26 cellular contexts compared by ENCODE assay signal in genomic region chr9:35714579-35715252, GRCh38. TPM values are rescaled to one million over a fixed set of nuclear protein-coding genes. Genes with fewer than 3 reads are reported as not detected.
DNase-seq lines count a peak whose midpoint lies in the region; ATAC-seq, FAIRE-seq and TF ChIP-seq lines count a peak whose summit lies in the region.
"Had no signal": no experiment of that assay in that cellular context is flagged by ENCODE, and none has a peak within 500 bp of the region (broad histone marks: within the 10 kb centered on the region; RNA-seq: fewer than 3 reads in every experiment).

No MANE protein-coding gene starts in this region.

- no peak overlapping the region for H3K14ac ChIP-seq in mesenchymal stem cell (ENCODE audit: low read length in 2 of 2)

- no TSS peak for BruUV-seq in K562 (replicated peaks; lab: Mats Ljungman, UMichigan)

- POLR2A ChIA-PET in K562 (lab: Yijun Ruan, JAX), result interaction anchor here (0.6 to 1.9 kb wide), 6 partner anchors 9 to 100 kb away, joined by 3 to 6 read pairs (median 4); partner anchors contain the start of genes CREB3 and TLN1

- no peak overlapping the region for H2AK5ac ChIP-seq in mesenchymal stem cell (ENCODE audit: low read length, severe bottlenecking)

- H3K9ac ChIP-seq in K562 (ENCODE audit: insufficient read depth in 1 of 2, low read depth in 2 of 2, low read length in 2 of 2) (no peak overlapping the region), mesenchymal stem cell (ENCODE audit: low read length) (peak overlapping the region; percentile 44)

- no peak overlapping the region for H2BK12ac ChIP-seq in mesenchymal stem cell (ENCODE audit: low read length in 2 of 2)

- no peak overlapping the region for H3K18ac ChIP-seq in mesenchymal stem cell (ENCODE audit: low read depth in 1 of 2, low read length in 2 of 2)

- no peak overlapping the region for H4K91ac ChIP-seq in mesenchymal stem cell (ENCODE audit: low read length)

- H3K4me3 ChIP-seq in K562, result no peak overlapping the region
- H3K4me3 ChIP-seq in mesenchymal stem cell (ENCODE audit: insufficient read depth in 1 of 2, low read depth in 1 of 2, low read length in 2 of 2), result no peak overlapping the region
- H3K4me3 ChIP-seq in tibial artery, result no peak overlapping the region
- H3K4me3 ChIP-seq: A549, lower lobe of right lung, MG63, PC-9 had no signal

- no peak overlapping the region for H2BK15ac ChIP-seq in mesenchymal stem cell (ENCODE audit: low read depth, poor library complexity, severe bottlenecking)

- H3K4me2 ChIP-seq in K562 (ENCODE audit: insufficient read depth, low read length) (no peak overlapping the region), mesenchymal stem cell (ENCODE audit: low read length, poor library complexity, severe bottlenecking) (no peak overlapping the region)
- H3K4me2 ChIP-seq: A549, PC-9 had no signal

- H2BK5ac ChIP-seq in mesenchymal stem cell (ENCODE audit: low read depth, low read length, poor library complexity, severe bottlenecking), result no peak overlapping the region

- TF ChIP-seq CTCF in K562 (IDR thresholded peaks at IDR 0.05 in 2 of 3, conservative IDR thresholded peaks at IDR 0.05 in 1 of 3; ENCODE audit: insufficient read depth in 2 of 3, low read depth in 1 of 3, low read length in 3 of 3) (no peak), tibial artery (IDR thresholded peaks at IDR 0.05) (no peak)

- no peaks in the 10 kb centered on the region for H3K9me1 ChIP-seq in K562 (ENCODE audit: control insufficient read depth, insufficient read depth, low read length)

- peaks cover 92% of the 10 kb centered on the region; the same call in 2 of the 3 replicates for H3K36me3 ChIP-seq in K562 (ENCODE audit: control insufficient read depth, insufficient read depth, low read length)
- H3K36me3 ChIP-seq in mesenchymal stem cell (ENCODE audit: control insufficient read depth in 1 of 2, insufficient read depth in 2 of 2, low read depth in 1 of 2, low read length in 2 of 2), result peaks cover 84 to 96% of the 10 kb centered on the region in 2 experiments
- H3K36me3 ChIP-seq in tibial artery, result peaks cover 98 to 100% (median 100%) of the 10 kb centered on the region in 3 donors

- H3K4me1 ChIP-seq in K562 (replicated peaks in 1 of 2; ENCODE audit: control insufficient read depth in 2 of 2, insufficient read depth in 2 of 2, low read length in 2 of 2), result no peaks in the 10 kb centered on the region
- peaks cover 7% of the 10 kb centered on the region for H3K4me1 ChIP-seq in mesenchymal stem cell (ENCODE audit: control insufficient read depth, insufficient read depth, low read depth, low read length)
- peaks cover 0 to 11% (median 3%) of the 10 kb centered on the region in 4 donors for H3K4me1 ChIP-seq in tibial artery
- H3K4me1 ChIP-seq: A549, lower lobe of right lung had no signal

- in situ Hi-C loops in K562 (cut with MboI), result no loop called here

- 100% methylated on average over 10 of the region's 13 CpGs for WGBS in K562 (ENCODE audit: insufficient coverage, low coverage, missing lambda C conversion rate)
- 100% methylated on average over 13 of the region's 13 CpGs for WGBS in mesenchymal stem cell

- intact Hi-C loops in K562 (cut with micrococcal nuclease) (no loop called here), tibial artery (cut with DNase I; ENCODE audit: low total_unique reads) (no loop called here)

- no peak for TF ChIP-seq EP300 in K562 (IDR thresholded peaks at IDR 0.05; ENCODE audit: low read length)

- H3K79me1 ChIP-seq in mesenchymal stem cell (replicated peaks; ENCODE audit: low read length, poor library complexity, severe bottlenecking), result peaks cover 62% of the 10 kb centered on the region

- peaks cover 46 to 47% of the 10 kb centered on the region in 2 donors for H3K36me3 Mint-ChIP-seq in activated naive CD4-positive, alpha-beta T cell treated with anti-CD3 and anti-CD28 coated beads, Interleukin-2, amount 50 U/mL, for 72 hours

- CTCF ChIA-PET in K562 (lab: Yijun Ruan, JAX; ENCODE audit: low intra/inter-chr PET ratio), result no interaction called here

- no peaks in the 10 kb centered on the region for H4K20me1 ChIP-seq in K562 (replicated peaks; ENCODE audit: control insufficient read depth, insufficient read depth, low read length)

- no peak for ATAC-seq in activated naive CD4-positive, alpha-beta T cell treated with anti-CD3 and anti-CD28 coated beads, Interleukin-2, amount 50 U/mL, for 72 hours
- no peak for ATAC-seq in K562
- ATAC-seq in HG03460 (IDR thresholded peaks at IDR 0.05; ENCODE audit: unreplicated experiment), result no peak
- ATAC-seq: A549, lower lobe of right lung had no signal

- TF ChIP-seq RAD21 in K562 (CRISPR knock-in tag; conservative IDR thresholded peaks at IDR 0.05 in 1 of 2, IDR thresholded peaks at IDR 0.05 in 1 of 2), result no peak

- no peak overlapping the region for H3K23ac ChIP-seq in mesenchymal stem cell (ENCODE audit: low read length in 2 of 2)

- H3K27ac ChIP-seq in K562 (ENCODE audit: extremely low read depth, low read depth, low read length) (no peak overlapping the region), mesenchymal stem cell (ENCODE audit: low read length, poor library complexity, severe bottlenecking) (no peak overlapping the region), tibial artery (peak overlapping the region; percentile 60 to 66)
- H3K27ac ChIP-seq: A549, lower lobe of right lung, PC-9 had no signal

- peak overlapping the region; percentile 59 for H4K8ac ChIP-seq in mesenchymal stem cell (ENCODE audit: low read length)

- H3K4ac ChIP-seq in mesenchymal stem cell (ENCODE audit: low read depth in 1 of 2, low read length in 2 of 2), result no peak overlapping the region

- no peak overlapping the region for H2BK120ac ChIP-seq in mesenchymal stem cell (ENCODE audit: low read depth, low read length)

- peak overlapping the region; percentile 13 to 66 for H3K27ac Mint-ChIP-seq in activated naive CD4-positive, alpha-beta T cell treated with anti-CD3 and anti-CD28 coated beads, Interleukin-2, amount 50 U/mL, for 72 hours

- DNase-seq in activated naive CD4-positive, alpha-beta T cell treated with anti-CD3 and anti-CD28 coated beads, Interleukin-2, amount 50 U/mL, for 72 hours (ENCODE audit: low spot score in 2 of 2), result no peak
- DNase-seq in activated naive CD4-positive, alpha-beta T cell treated with anti-CD3 and anti-CD28 coated beads, Interleukin-2, amount 50 U/mL, for 16 hours, result no peak
- no peak for DNase-seq in K562 (ENCODE audit: extremely low read depth in 1 of 4, low spot score in 3 of 4)
- DNase-seq in mesenchymal stem cell, result no peak
- DNase-seq in tibial artery, result no peak
- no peak for DNase-seq in activated CD4-positive, CD25-positive, alpha-beta regulatory T cell treated with anti-CD3 and anti-CD28 coated beads, Interleukin-2, amount 50 U/mL, for 72 hours
- DNase-seq in activated CD8-positive, alpha-beta memory T cell treated with anti-CD3 and anti-CD28 coated beads, Interleukin-2, amount 50 U/mL, for 4 hours, result no peak
- DNase-seq: activated CD4-positive, CD25-positive, alpha-beta regulatory T cell; activated CD8-positive, alpha-beta memory T cell treated with anti-CD3 and anti-CD28 coated beads for 24 hours; amygdala; lower lobe of right lung; MG63; naive B cell; NCI-H146; NCI-H2171 treated with DMSO at 0.1 percent for 48 hours; PC-9; posterior cingulate gyrus; small intestine; stimulated activated CD4-positive, alpha-beta T cell treated with anti-CD3 and anti-CD28 coated beads, Interleukin-4, amount 100 ng/mL, for 1 hour had no signal

- no peak for FAIRE-seq in K562 (lab: Jason Lieb, UNC)
- FAIRE-seq: A549, GM19239, H1, islet of Langerhans, small intestine, urothelium cell line had no signal

- no peaks in the 10 kb centered on the region for H3K27me3 ChIP-seq in K562 (ENCODE audit: control insufficient read depth in 2 of 2, insufficient read depth in 2 of 2, low read length in 2 of 2)
- no peaks in the 10 kb centered on the region for H3K27me3 ChIP-seq in mesenchymal stem cell (ENCODE audit: control insufficient read depth in 1 of 2, insufficient read depth in 1 of 2, low read length in 2 of 2)
- no peaks in the 10 kb centered on the region for H3K27me3 ChIP-seq in tibial artery
- H3K27me3 ChIP-seq: MG63 had no signal

- H2AFZ ChIP-seq in K562 (ENCODE audit: low read depth, low read length) (no peak overlapping the region), mesenchymal stem cell (ENCODE audit: low read depth, low read length) (no peak overlapping the region)
- H2AFZ ChIP-seq: PC-9 had no signal

- TF ChIP-seq POLR2A in K562 (conservative IDR thresholded peaks at IDR 0.05), result no peak

- H3K9me3 Mint-ChIP-seq in activated naive CD4-positive, alpha-beta T cell treated with anti-CD3 and anti-CD28 coated beads, Interleukin-2, amount 50 U/mL, for 72 hours, result no peaks in the 10 kb centered on the region
- H3K9me3 Mint-ChIP-seq: activated T-helper 2 cell treated with anti-CD3 and anti-CD28 coated beads, Interferon-gamma antibody, Interleukin-2, Interleukin-4, amounts not matched to agents 10 μg/mL and 5 μg/mL and 100 μg/mL, durations not matched to agents 14 hours and 24 hours and 36 hours; naive B cell had no signal

- H3K9me3 ChIP-seq in K562 (replicated peaks; ENCODE audit: control insufficient read depth, insufficient read depth, low read depth, low read length), result no peaks in the 10 kb centered on the region
- no peaks in the 10 kb centered on the region for H3K9me3 ChIP-seq in mesenchymal stem cell (ENCODE audit: control insufficient read depth, low read length)
- no peaks in the 10 kb centered on the region for H3K9me3 ChIP-seq in tibial artery
- H3K9me3 ChIP-seq: A549, lower lobe of right lung, MG63 had no signal

- no peaks in the 10 kb centered on the region for H3K79me2 ChIP-seq in K562 (ENCODE audit: control insufficient read depth, insufficient read depth, low read length)

RNA-seq across cellular contexts. Expression of gene TLN1, which starts 17.3 kb away (rescaled TPM):
- total RNA-seq in activated naive CD4-positive, alpha-beta T cell treated with anti-CD3 and anti-CD28 coated beads, Interleukin-2, amount 50 U/mL, for 72 hours, result 100 to 1,000 TPM; 234 to 334 TPM
- 276 and 411 TPM in 2 replicates for total RNA-seq in K562 (2011; cell fraction: chromatin; rRNA removed; ENCODE audit: low replicate concordance)
- total RNA-seq in K562 (2011; cell fraction: nucleolus; rRNA removed), result 190 and 200 TPM in 2 replicates
- total RNA-seq in K562 (2011; cell fraction: nucleoplasm; rRNA removed), result 167 and 186 TPM in 2 replicates
- total RNA-seq in K562 (2014; rRNA removed) (94.3 and 121 TPM in 2 replicates), K562 (2014; rRNA removed; fragmentation: Illumina TruSeq; extraction: Trizol) (40.9 and 44.0 TPM in 2 replicates), K562 (2015; rRNA removed; fragmentation: Illumina TruSeq; extraction: Trizol) (49.4 and 50.7 TPM in 2 replicates), K562 (2021) (201 and 240 TPM in 2 replicates)
- polyA plus RNA-seq in K562 (2011; rRNA removed) (54.8 and 98.5 TPM in 2 replicates), K562 (2014; fragmentation: Illumina TruSeq; extraction: Trizol) (75.1 and 98.7 TPM in 2 replicates), K562 (2014; fragmentation: Nextera tagmentation; extraction: Ambion mirVana) (10 to 100 TPM in 1 of 2 experiments, 1 to 10 TPM in 1; 3.6 to 10.2 TPM), K562 (2014; rRNA removed) (49.2 and 72.0 TPM in 2 replicates)
- 49.0 and 84.8 TPM in 2 replicates for polyA plus RNA-seq in K562 (2011; cell fraction: cytosol; rRNA removed)
- 81.3 and 128 TPM in 2 replicates for polyA plus RNA-seq in K562 (2011; cell fraction: nucleus; rRNA removed)
- 116 and 190 TPM in 2 replicates for polyA plus RNA-seq in K562 (2012)
- 190 and 196 TPM in 2 replicates for polyA minus RNA-seq in K562 (2011; rRNA and poly(A)+ RNA removed)
- polyA minus RNA-seq in K562 (2011; cell fraction: cytosol; rRNA and poly(A)+ RNA removed), result 278 and 355 TPM in 2 replicates
- polyA minus RNA-seq in K562 (2011; cell fraction: nucleus; rRNA and poly(A)+ RNA removed), result 62.3 and 63.3 TPM in 2 replicates
- polyA plus RNA-seq in mesenchymal stem cell (2013, experiment 1 of 2), result 98.6 TPM
- polyA plus RNA-seq in mesenchymal stem cell (2013, experiment 2 of 2), result 91.6 TPM

RNA-seq across cellular contexts. Expression of gene CREB3, which starts 17.8 kb away (rescaled TPM):
- total RNA-seq in activated naive CD4-positive, alpha-beta T cell treated with anti-CD3 and anti-CD28 coated beads, Interleukin-2, amount 50 U/mL, for 72 hours, result 10 to 100 TPM; 22.8 to 25.3 TPM
- 13.6 and 27.1 TPM in 2 replicates for total RNA-seq in K562 (2011; cell fraction: chromatin; rRNA removed; ENCODE audit: low replicate concordance)
- total RNA-seq in K562 (2011; cell fraction: nucleolus; rRNA removed), result 20.3 and 23.0 TPM in 2 replicates
- total RNA-seq in K562 (2011; cell fraction: nucleoplasm; rRNA removed), result 14.0 and 18.6 TPM in 2 replicates
- 18.3 and 19.3 TPM in 2 replicates for total RNA-seq in K562 (2014; rRNA removed)
- 10.6 and 10.8 TPM in 2 replicates for total RNA-seq in K562 (2014; rRNA removed; fragmentation: Illumina TruSeq; extraction: Trizol)
- 13.1 and 14.9 TPM in 2 replicates for total RNA-seq in K562 (2015; rRNA removed; fragmentation: Illumina TruSeq; extraction: Trizol)
- total RNA-seq in K562 (2021), result 16.5 and 17.0 TPM in 2 replicates
- 8.1 and 9.4 TPM in 2 replicates for polyA plus RNA-seq in K562 (2011; rRNA removed)
- polyA plus RNA-seq in K562 (2011; cell fraction: cytosol; rRNA removed), result 7.9 and 14.4 TPM in 2 replicates
- polyA plus RNA-seq in K562 (2011; cell fraction: nucleus; rRNA removed), result 16.5 and 20.0 TPM in 2 replicates
- polyA plus RNA-seq in K562 (2012), result 14.9 and 23.7 TPM in 2 replicates
- polyA plus RNA-seq in K562 (2014; fragmentation: Illumina TruSeq; extraction: Trizol), result 17.1 and 18.3 TPM in 2 replicates
- 1 to 10 TPM; 5.7 to 9.4 TPM for polyA plus RNA-seq in K562 (2014; fragmentation: Nextera tagmentation; extraction: Ambion mirVana)
- 15.3 TPM in 2 replicates for polyA plus RNA-seq in K562 (2014; rRNA removed)
- polyA minus RNA-seq in K562 (2011; rRNA and poly(A)+ RNA removed), result 4.0 and 4.5 TPM in 2 replicates
- 4.2 and 4.7 TPM in 2 replicates for polyA minus RNA-seq in K562 (2011; cell fraction: cytosol; rRNA and poly(A)+ RNA removed)
- polyA minus RNA-seq in K562 (2011; cell fraction: nucleus; rRNA and poly(A)+ RNA removed), result 7.4 and 7.9 TPM in 2 replicates
- polyA plus RNA-seq in mesenchymal stem cell (2013, experiment 1 of 2), result 45.6 TPM
- polyA plus RNA-seq in mesenchymal stem cell (2013, experiment 2 of 2), result 45.1 TPM

RNA-seq across cellular contexts. Expression of gene TPM2, which starts 25.0 kb away (rescaled TPM):
- 1 to 10 TPM; 5.2 to 9.3 TPM for total RNA-seq in activated naive CD4-positive, alpha-beta T cell treated with anti-CD3 and anti-CD28 coated beads, Interleukin-2, amount 50 U/mL, for 72 hours
- total RNA-seq in K562 (2011; cell fraction: chromatin; rRNA removed; ENCODE audit: low replicate concordance), result 40.2 and 54.0 TPM in 2 replicates
- total RNA-seq in K562 (2011; cell fraction: nucleolus; rRNA removed), result 25.3 and 29.3 TPM in 2 replicates
- total RNA-seq in K562 (2011; cell fraction: nucleoplasm; rRNA removed), result 34.5 and 39.0 TPM in 2 replicates
- total RNA-seq in K562 (2014; rRNA removed), result 4.5 TPM in 2 replicates
- total RNA-seq in K562 (2014; rRNA removed; fragmentation: Illumina TruSeq; extraction: Trizol), result 1.7 and 1.8 TPM in 2 replicates
- total RNA-seq in K562 (2015; rRNA removed; fragmentation: Illumina TruSeq; extraction: Trizol), result 2.9 and 3.3 TPM in 2 replicates
- 6.9 and 9.1 TPM in 2 replicates for total RNA-seq in K562 (2021)
- 4.6 and 7.9 TPM in 2 replicates for polyA plus RNA-seq in K562 (2011; rRNA removed)
- polyA plus RNA-seq in K562 (2011; cell fraction: cytosol; rRNA removed), result 1.1 and 2.0 TPM in 2 replicates
- polyA plus RNA-seq in K562 (2011; cell fraction: nucleus; rRNA removed), result 63.3 and 81.9 TPM in 2 replicates
- 7.8 and 11.9 TPM in 2 replicates for polyA plus RNA-seq in K562 (2012)
- polyA plus RNA-seq in K562 (2014; fragmentation: Illumina TruSeq; extraction: Trizol), result 4.9 and 5.2 TPM in 2 replicates
- polyA plus RNA-seq in K562 (2014; fragmentation: Nextera tagmentation; extraction: Ambion mirVana), result under 1 TPM; 0.28 to 0.56 TPM
- 9.8 and 16.1 TPM in 2 replicates for polyA plus RNA-seq in K562 (2014; rRNA removed)
- 0.91 and 1.3 TPM in 2 replicates for polyA minus RNA-seq in K562 (2011; rRNA and poly(A)+ RNA removed)
- 2.1 and 5.4 TPM in 2 replicates for polyA minus RNA-seq in K562 (2011; cell fraction: cytosol; rRNA and poly(A)+ RNA removed)
- polyA minus RNA-seq in K562 (2011; cell fraction: nucleus; rRNA and poly(A)+ RNA removed), result 5.0 and 5.3 TPM in 2 replicates
- 890 TPM for polyA plus RNA-seq in mesenchymal stem cell (2013, experiment 1 of 2)
- polyA plus RNA-seq in mesenchymal stem cell (2013, experiment 2 of 2), result 890 TPM

RNA-seq across cellular contexts. Expression of gene GBA2, which starts 34.3 kb away (rescaled TPM):
- total RNA-seq in activated naive CD4-positive, alpha-beta T cell treated with anti-CD3 and anti-CD28 coated beads, Interleukin-2, amount 50 U/mL, for 72 hours, result 10 to 100 TPM; 23.4 to 57.6 TPM
- total RNA-seq in K562 (2011; cell fraction: chromatin; rRNA removed; ENCODE audit: low replicate concordance), result 274 and 418 TPM in 2 replicates
- total RNA-seq in K562 (2011; cell fraction: nucleolus; rRNA removed), result 163 and 173 TPM in 2 replicates
- 160 and 174 TPM in 2 replicates for total RNA-seq in K562 (2011; cell fraction: nucleoplasm; rRNA removed)
- total RNA-seq in K562 (2014; rRNA removed) (28.5 and 32.6 TPM in 2 replicates), K562 (2014; rRNA removed; fragmentation: Illumina TruSeq; extraction: Trizol) (27.2 and 29.3 TPM in 2 replicates), K562 (2015; rRNA removed; fragmentation: Illumina TruSeq; extraction: Trizol) (32.1 and 32.7 TPM in 2 replicates), K562 (2021) (39.4 and 45.0 TPM in 2 replicates)
- polyA plus RNA-seq in K562 (2011; rRNA removed) (42.2 and 58.0 TPM in 2 replicates), K562 (2014; fragmentation: Illumina TruSeq; extraction: Trizol) (38.4 and 40.3 TPM in 2 replicates), K562 (2014; fragmentation: Nextera tagmentation; extraction: Ambion mirVana) (10 to 100 TPM; 14.1 to 24.3 TPM), K562 (2014; rRNA removed) (60.4 and 63.2 TPM in 2 replicates)
- polyA plus RNA-seq in K562 (2011; cell fraction: cytosol; rRNA removed), result 37.5 and 42.3 TPM in 2 replicates
- polyA plus RNA-seq in K562 (2011; cell fraction: nucleus; rRNA removed), result 311 and 346 TPM in 2 replicates
- polyA plus RNA-seq in K562 (2012), result 41.0 and 65.6 TPM in 2 replicates
- polyA minus RNA-seq in K562 (2011; rRNA and poly(A)+ RNA removed), result 47.8 and 48.8 TPM in 2 replicates
- 12.4 and 17.6 TPM in 2 replicates for polyA minus RNA-seq in K562 (2011; cell fraction: cytosol; rRNA and poly(A)+ RNA removed)
- polyA minus RNA-seq in K562 (2011; cell fraction: nucleus; rRNA and poly(A)+ RNA removed), result 56.4 and 96.6 TPM in 2 replicates
- 22.6 TPM for polyA plus RNA-seq in mesenchymal stem cell (2013, experiment 1 of 2)
- 20.1 TPM for polyA plus RNA-seq in mesenchymal stem cell (2013, experiment 2 of 2)

RNA-seq across cellular contexts. Expression of gene RGP1, which starts 34.4 kb away (rescaled TPM):
- 10 to 100 TPM; 18.4 to 35.1 TPM for total RNA-seq in activated naive CD4-positive, alpha-beta T cell treated with anti-CD3 and anti-CD28 coated beads, Interleukin-2, amount 50 U/mL, for 72 hours
- total RNA-seq in K562 (2011; cell fraction: chromatin; rRNA removed; ENCODE audit: low replicate concordance), result 17.9 and 29.7 TPM in 2 replicates
- total RNA-seq in K562 (2011; cell fraction: nucleolus; rRNA removed), result 15.4 and 17.2 TPM in 2 replicates
- 21.6 and 28.2 TPM in 2 replicates for total RNA-seq in K562 (2011; cell fraction: nucleoplasm; rRNA removed)
- 6.5 and 7.5 TPM in 2 replicates for total RNA-seq in K562 (2014; rRNA removed)
- total RNA-seq in K562 (2014; rRNA removed; fragmentation: Illumina TruSeq; extraction: Trizol), result 6.5 and 7.0 TPM in 2 replicates
- 6.5 and 6.7 TPM in 2 replicates for total RNA-seq in K562 (2015; rRNA removed; fragmentation: Illumina TruSeq; extraction: Trizol)
- 12.3 and 13.8 TPM in 2 replicates for total RNA-seq in K562 (2021)
- 10.1 and 11.0 TPM in 2 replicates for polyA plus RNA-seq in K562 (2011; rRNA removed)
- 9.1 and 9.6 TPM in 2 replicates for polyA plus RNA-seq in K562 (2011; cell fraction: cytosol; rRNA removed)
- polyA plus RNA-seq in K562 (2011; cell fraction: nucleus; rRNA removed), result 21.5 and 24.4 TPM in 2 replicates
- 8.2 and 8.9 TPM in 2 replicates for polyA plus RNA-seq in K562 (2012)
- polyA plus RNA-seq in K562 (2014; fragmentation: Illumina TruSeq; extraction: Trizol), result 9.8 and 10.7 TPM in 2 replicates
- polyA plus RNA-seq in K562 (2014; fragmentation: Nextera tagmentation; extraction: Ambion mirVana), result under 1 TPM; 0.42 to 0.95 TPM
- 6.9 and 7.9 TPM in 2 replicates for polyA plus RNA-seq in K562 (2014; rRNA removed)
- 10.7 and 13.3 TPM in 2 replicates for polyA minus RNA-seq in K562 (2011; rRNA and poly(A)+ RNA removed)
- 4.7 and 7.2 TPM in 2 replicates for polyA minus RNA-seq in K562 (2011; cell fraction: cytosol; rRNA and poly(A)+ RNA removed)
- 11.0 and 16.7 TPM in 2 replicates for polyA minus RNA-seq in K562 (2011; cell fraction: nucleus; rRNA and poly(A)+ RNA removed)
- 15.2 TPM for polyA plus RNA-seq in mesenchymal stem cell (2013, experiment 1 of 2)
- 15.1 TPM for polyA plus RNA-seq in mesenchymal stem cell (2013, experiment 2 of 2)

Comparison
In these comparisons a context has a peak if more than half of its experiments do, and no peak if none do; other contexts are left out.
1. H3K27ac ChIP-seq: peak in tibial artery (2 of 2); none in K562 (single experiment) and mesenchymal stem cell (single experiment).